18 cellular contexts compared by ENCODE assay signal in the genomic region with DNA sequence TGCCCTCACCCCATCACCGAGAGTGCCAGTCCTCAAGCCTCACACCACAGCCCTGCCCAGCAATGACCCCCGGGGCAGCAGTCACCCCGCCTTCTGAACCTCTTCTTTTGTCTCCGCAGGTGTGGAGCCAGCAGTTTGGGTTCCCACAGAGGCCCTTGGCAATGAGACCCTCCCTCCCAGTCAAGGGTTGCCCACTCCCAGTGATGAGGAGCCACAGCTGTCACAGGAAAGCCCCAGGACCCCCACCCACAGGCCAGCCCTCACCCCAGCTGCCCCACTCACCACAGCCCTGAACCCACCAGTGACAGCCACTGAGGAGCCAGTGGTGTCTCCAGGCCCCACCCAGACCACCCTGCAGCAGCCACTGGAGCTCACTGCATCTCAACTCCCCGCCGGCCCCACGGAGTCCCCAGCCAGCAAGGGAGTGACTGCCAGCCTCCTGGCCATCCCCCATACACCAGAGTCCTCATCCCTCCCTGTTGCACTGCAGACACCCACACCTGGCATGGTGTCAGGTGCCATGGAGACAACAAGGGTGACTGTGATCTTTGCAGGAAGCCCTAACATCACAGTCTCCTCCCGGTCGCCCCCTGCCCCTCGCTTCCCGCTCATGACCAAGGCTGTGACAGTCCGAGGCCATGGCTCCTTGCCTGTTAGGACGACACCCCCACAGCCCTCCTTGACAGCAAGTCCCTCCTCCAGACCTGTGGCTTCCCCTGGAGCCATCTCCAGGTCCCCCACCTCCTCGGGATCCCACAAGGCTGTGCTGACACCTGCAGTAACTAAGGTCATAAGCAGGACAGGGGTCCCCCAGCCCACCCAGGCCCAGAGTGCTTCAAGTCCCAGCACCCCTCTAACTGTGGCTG.
DNase-seq lines count a peak whose midpoint lies in the region; ATAC-seq and TF ChIP-seq lines count a peak whose summit lies in the region.
"Had no signal": no experiment of that assay in that cellular context is flagged by ENCODE, and none has a peak within 500 bp of the region (broad histone marks: within the 10 kb centered on the region; RNA-seq: fewer than 3 reads in every experiment).

No MANE protein-coding gene starts in this region.

- no peak overlapping the region for H2BK5ac ChIP-seq in neuronal stem cell (ENCODE audit: low read length)

- H4K8ac ChIP-seq in neuronal stem cell (ENCODE audit: low read depth, low read length), result no peak overlapping the region

- H3K9ac ChIP-seq in BLaER1, result no peak overlapping the region
- H3K9ac ChIP-seq in colonic mucosa (ENCODE audit: low read depth in 2 of 2, low read length in 2 of 2), result no peak overlapping the region
- H3K9ac ChIP-seq in neuronal stem cell (ENCODE audit: low read depth, low read length, poor library complexity), result no peak overlapping the region

- H3K23ac ChIP-seq in neuronal stem cell (ENCODE audit: low read depth, low read length, poor library complexity), result no peak overlapping the region

- H3K27ac Mint-ChIP-seq in T-helper 2 cell treated with Interferon-gamma antibody and Interleukin-4, amounts not matched to agents 5 μg/mL and 100 μg/mL, for 36 hours, result no peak overlapping the region
- H3K27ac Mint-ChIP-seq: CD4-positive, alpha-beta memory T cell had no signal

- H2BK12ac ChIP-seq in neuronal stem cell (ENCODE audit: low read length), result no peak overlapping the region

- H2BK120ac ChIP-seq in neuronal stem cell (ENCODE audit: low read depth, low read length), result no peak overlapping the region

- TF ChIP-seq CTCF in colonic mucosa (IDR thresholded peaks at IDR 0.05), result no peak

- H3K4me3 ChIP-seq in BLaER1 (no peak overlapping the region), colonic mucosa (no peak overlapping the region), neuronal stem cell (ENCODE audit: low read length in 2 of 2) (peak overlapping the region in 1 of 2 donors; percentile 17)

- H2AK5ac ChIP-seq in neuronal stem cell (ENCODE audit: low read depth, low read length), result no peak overlapping the region

- no peak overlapping the region for H4K91ac ChIP-seq in neuronal stem cell (ENCODE audit: low read depth, low read length, poor library complexity)

- DNase-seq in T-helper 2 cell treated with Interferon-gamma antibody and Interleukin-4, amounts not matched to agents 5 μg/mL and 100 μg/mL, for 36 hours (ENCODE audit: low spot score), result peak; percentile 2
- no peak for DNase-seq in T-helper 2 cell
- peak; percentile 12 for DNase-seq in colonic mucosa
- no peak for DNase-seq in neuronal stem cell (ENCODE audit: low spot score)
- DNase-seq in activated naive CD4-positive, alpha-beta T cell treated with anti-CD3 and anti-CD28 coated beads, Interleukin-2, amount 50 U/mL, for 16 hours, result no peak
- DNase-seq in amygdala (lab: John Stamatoyannopoulos, UW), result no peak
- DNase-seq: BE2C; CD4-positive, alpha-beta memory T cell; DMS79; MM.1S; NCI-H1092; NCI-H146; NCI-H2081; NCI-H2171 treated with DMSO at 0.1 percent for 48 hours; NCI-H446; Right ventricle myocardium superior had no signal

- H3K27ac ChIP-seq in BLaER1, result no peak overlapping the region
- H3K27ac ChIP-seq in colonic mucosa, result no peak overlapping the region
- no peak overlapping the region for H3K27ac ChIP-seq in neuronal stem cell (replicated peaks; ENCODE audit: low read length)

- no peak for ATAC-seq in HG02759 (IDR thresholded peaks at IDR 0.05; ENCODE audit: unreplicated experiment)

- no peak overlapping the region for H3K4ac ChIP-seq in neuronal stem cell (ENCODE audit: low read length)

- H3K36me3 ChIP-seq in BLaER1 (no peaks in the 10 kb centered on the region), colonic mucosa (no peaks in the 10 kb centered on the region), neuronal stem cell (replicated peaks in 1 of 2; ENCODE audit: control insufficient read depth in 2 of 2, insufficient read depth in 2 of 2, low read length in 2 of 2) (no peaks in the 10 kb centered on the region)
- H3K36me3 ChIP-seq: BE2C had no signal

- no peaks in the 10 kb centered on the region for H3K36me3 Mint-ChIP-seq in T-helper 2 cell treated with Interferon-gamma antibody and Interleukin-4, amounts not matched to agents 5 μg/mL and 100 μg/mL, for 36 hours (ENCODE audit: low read depth)
- H3K36me3 Mint-ChIP-seq: CD4-positive, alpha-beta memory T cell had no signal

- H3K14ac ChIP-seq in neuronal stem cell (ENCODE audit: low read length), result peak overlapping the region; percentile 59

- H3K79me1 ChIP-seq in neuronal stem cell (ENCODE audit: low read depth, low read length), result no peaks in the 10 kb centered on the region

- intact Hi-C loops in colonic mucosa (cut with DNase I), result no loop called here

- H2BK15ac ChIP-seq in neuronal stem cell (ENCODE audit: low read length), result no peak overlapping the region

- H3K4me3 Mint-ChIP-seq in T-helper 2 cell treated with Interferon-gamma antibody and Interleukin-4, amounts not matched to agents 5 μg/mL and 100 μg/mL, for 36 hours, result no peak overlapping the region
- H3K4me3 Mint-ChIP-seq: CD4-positive, alpha-beta memory T cell had no signal

- no peak overlapping the region for H2AFZ ChIP-seq in neuronal stem cell (ENCODE audit: low read length)

- H3K9me3 ChIP-seq in BLaER1 (no peaks in the 10 kb centered on the region), colonic mucosa (no peaks in the 10 kb centered on the region), neuronal stem cell (replicated peaks in 1 of 2; ENCODE audit: control insufficient read depth in 2 of 2, insufficient read depth in 1 of 2, low read depth in 1 of 2, low read length in 2 of 2) (no peaks in the 10 kb centered on the region)
- H3K9me3 ChIP-seq: BE2C had no signal

- peak overlapping the region; percentile 44 for H3K18ac ChIP-seq in neuronal stem cell (ENCODE audit: low read length)

- no peaks in the 10 kb centered on the region for H3K4me1 Mint-ChIP-seq in T-helper 2 cell treated with Interferon-gamma antibody and Interleukin-4, amounts not matched to agents 5 μg/mL and 100 μg/mL, for 36 hours (ENCODE audit: low read depth)
- H3K4me1 Mint-ChIP-seq: CD4-positive, alpha-beta memory T cell had no signal

- WGBS in neuronal stem cell (ENCODE audit: extremely low coverage in 2 of 2, insufficient read length in 2 of 2, insufficient replicate concordance in 1 of 2), 2 donors, result no CpG with 5 or more reads among the region's 14 CpGs

- H4K20me1 ChIP-seq in BLaER1, result no peaks in the 10 kb centered on the region

- no peaks in the 10 kb centered on the region for H3K27me3 ChIP-seq in BLaER1
- no peaks in the 10 kb centered on the region for H3K27me3 ChIP-seq in colonic mucosa
- H3K27me3 ChIP-seq in neuronal stem cell (ENCODE audit: control insufficient read depth in 3 of 3, insufficient read depth in 3 of 3, low read depth in 1 of 3, low read length in 3 of 3), result peaks cover 0 to 18% (median 2%) of the 10 kb centered on the region in 3 experiments
- H3K27me3 ChIP-seq: BE2C had no signal

- H3K4me1 ChIP-seq in BLaER1 (peaks cover 90% of the 10 kb centered on the region), colonic mucosa (no peaks in the 10 kb centered on the region), neuronal stem cell (ENCODE audit: control insufficient read depth in 2 of 2, insufficient read depth in 1 of 2, low read depth in 1 of 2, low read length in 2 of 2) (no peaks in the 10 kb centered on the region)
- H3K4me1 ChIP-seq: BE2C had no signal

- H3K9me3 Mint-ChIP-seq in T-helper 2 cell treated with Interferon-gamma antibody and Interleukin-4, amounts not matched to agents 5 μg/mL and 100 μg/mL, for 36 hours, result no peaks in the 10 kb centered on the region
- H3K9me3 Mint-ChIP-seq: CD4-positive, alpha-beta memory T cell had no signal

- peaks cover 5% of the 10 kb centered on the region for H3K27me3 Mint-ChIP-seq in T-helper 2 cell treated with Interferon-gamma antibody and Interleukin-4, amounts not matched to agents 5 μg/mL and 100 μg/mL, for 36 hours (ENCODE audit: low read depth)

- peak overlapping the region; percentile 83 for H3K4me2 ChIP-seq in BLaER1
- H3K4me2 ChIP-seq in neuronal stem cell (ENCODE audit: insufficient read depth, low read length, poor library complexity, severe bottlenecking), result no peak overlapping the region

Comparison
In these comparisons a context has a peak if more than half of its experiments do, and no peak if none do; other contexts are left out.
1. DNase-seq: peak in T-helper 2 cell treated with Interferon-gamma antibody and Interleukin-4, amounts not matched to agents 5 μg/mL and 100 μg/mL, for 36 hours (single experiment) and colonic mucosa (single experiment); none in T-helper 2 cell (0 of 5), neuronal stem cell (single experiment), activated naive CD4-positive, alpha-beta T cell treated with anti-CD3 and anti-CD28 coated beads, Interleukin-2, amount 50 U/mL, for 16 hours (single experiment) and amygdala (0 of 56).